ENCODE assay signal across 1 cellular context in the genomic region with DNA sequence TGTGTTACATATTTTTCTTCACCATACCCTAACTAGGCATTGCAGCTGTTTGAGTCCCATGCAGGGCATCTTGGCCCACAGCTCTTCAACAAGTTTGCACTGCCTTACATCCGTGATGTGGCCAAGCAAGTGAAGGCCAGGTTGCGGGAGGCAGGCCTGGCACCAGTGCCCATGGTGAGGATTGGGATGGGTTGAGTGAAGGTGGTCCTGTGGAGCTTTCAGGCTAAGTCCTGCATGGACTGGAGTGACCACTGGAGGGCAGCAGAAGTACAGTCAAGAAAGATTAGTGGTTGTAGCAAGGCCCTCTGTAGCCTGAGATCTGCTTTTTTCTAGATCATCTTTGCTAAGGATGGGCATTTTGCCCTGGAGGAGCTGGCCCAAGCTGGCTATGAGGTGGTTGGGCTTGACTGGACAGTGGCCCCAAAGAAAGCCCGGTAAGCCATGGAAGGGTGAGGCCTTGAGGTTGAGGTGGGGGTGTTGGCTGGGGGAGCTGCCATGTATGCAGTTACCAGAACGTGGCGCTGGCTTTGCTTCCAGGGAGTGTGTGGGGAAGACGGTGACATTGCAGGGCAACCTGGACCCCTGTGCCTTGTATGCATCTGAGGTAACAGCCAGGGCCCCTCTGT.
TF ChIP-seq lines count a peak whose summit lies in the region.

No MANE protein-coding gene starts in this region.

TF ChIP-seq in K562, 482 proteins besides CTCF, POLR2A, EP300 and RAD21 (continues in another document):
- TF ChIP-seq CBX1 (IDR thresholded peaks at IDR 0.05; ENCODE audit: low read depth) (no peak), ARHGAP35 (IDR thresholded peaks at IDR 0.05; ENCODE audit: partially characterized antibody) (no peak), LARP7 (IDR thresholded peaks at IDR 0.05) (no peak), NCOA4 (IDR thresholded peaks at IDR 0.05; ENCODE audit: partially characterized antibody) (no peak), ZBTB9 (CRISPR knock-in tag; IDR thresholded peaks at IDR 0.05) (no peak), ZNF778 (CRISPR knock-in tag; IDR thresholded peaks at IDR 0.05) (no peak), CAMTA2 (CRISPR knock-in tag; conservative IDR thresholded peaks at IDR 0.05) (no peak), CHD7 (IDR thresholded peaks at IDR 0.05; ENCODE audit: low read depth, low read length) (no peak), MNT (conservative IDR thresholded peaks at IDR 0.05) (0 out of 4 replicates have a peak, but pooled peaks of 1 of the 2 experiments have one; percentile 49), NELFE (IDR thresholded peaks at IDR 0.05; ENCODE audit: insufficient read depth, insufficient read length) (no peak), DEAF1 (CRISPR knock-in tag; IDR thresholded peaks at IDR 0.05) (peak; percentile 93), BRD9 (IDR thresholded peaks at IDR 0.05; ENCODE audit: low read depth, partially characterized antibody) (peak; percentile 68), KAT8 (IDR thresholded peaks at IDR 0.05; ENCODE audit: low read depth) (no peak), NCOA2 (IDR thresholded peaks at IDR 0.05; ENCODE audit: partially characterized antibody in 2 of 2) (no peak), DMBX1 (CRISPR knock-in tag; IDR thresholded peaks at IDR 0.05; ENCODE audit: borderline replicate concordance) (0 out of 2 replicates have a peak, but pooled peaks have one; percentile 54), FIP1L1 (IDR thresholded peaks at IDR 0.05; ENCODE audit: low read depth, low read length, poor library complexity, severe bottlenecking) (no peak), MITF (IDR thresholded peaks at IDR 0.05) (no peak), PTBP1 (IDR thresholded peaks at IDR 0.05; ENCODE audit: low read depth, low read length) (no peak), SMAD2 (IDR thresholded peaks at IDR 0.05; ENCODE audit: low read depth, low read length) (no peak), SRSF3 (IDR thresholded peaks at IDR 0.05; ENCODE audit: insufficient read depth, low read length) (no peak), ZNF165 (CRISPR knock-in tag; IDR thresholded peaks at IDR 0.05; ENCODE audit: borderline replicate concordance) (no peak; the same call in 1 of the 2 replicates), CREB3L1 (IDR thresholded peaks at IDR 0.05; ENCODE audit: borderline replicate concordance, low read depth) (no peak), POLR2G (IDR thresholded peaks at IDR 0.05; ENCODE audit: low read depth, low read length) (no peak), SIX5 (IDR thresholded peaks at IDR 0.05; ENCODE audit: borderline replicate concordance in 1 of 2, insufficient read depth in 1 of 2, low read depth in 1 of 2, low read length in 2 of 2) (no peak), STAT5A (IDR thresholded peaks at IDR 0.05; ENCODE audit: borderline replicate concordance, low read length) (no peak), GTF2A2 (tag; IDR thresholded peaks at IDR 0.05) (no peak), BCLAF1 (IDR thresholded peaks at IDR 0.05; ENCODE audit: borderline replicate concordance in 1 of 2, control insufficient read depth in 1 of 2, low read depth in 2 of 2, low read length in 1 of 2) (no peak), KDM4B (IDR thresholded peaks at IDR 0.05; ENCODE audit: borderline replicate concordance in 2 of 2, low read depth in 1 of 2) (peak in 1 of 2 experiments; percentile 59; a peak in 1 of 4 replicates), ELF4 (CRISPR knock-in tag; IDR thresholded peaks at IDR 0.05) (no peak)
- TF ChIP-seq, protein P1, sequence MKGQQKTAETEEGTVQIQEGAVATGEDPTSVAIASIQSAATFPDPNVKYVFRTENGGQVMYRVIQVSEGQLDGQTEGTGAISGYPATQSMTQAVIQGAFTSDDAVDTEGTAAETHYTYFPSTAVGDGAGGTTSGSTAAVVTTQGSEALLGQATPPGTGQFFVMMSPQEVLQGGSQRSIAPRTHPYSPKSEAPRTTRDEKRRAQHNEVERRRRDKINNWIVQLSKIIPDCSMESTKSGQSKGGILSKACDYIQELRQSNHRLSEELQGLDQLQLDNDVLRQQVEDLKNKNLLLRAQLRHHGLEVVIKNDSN (CRISPR knock-in tag; IDR thresholded peaks at IDR 0.05), result no peak
